Comparison of ENCODE assay signal across 9 cellular contexts in genomic region chr17:66625321-66625767, GRCh38.
DNase-seq lines count a peak whose midpoint lies in the region; ATAC-seq and TF ChIP-seq lines count a peak whose summit lies in the region.
"Had no signal": no experiment of that assay in that cellular context is flagged by ENCODE, and none has a peak within 500 bp of the region (broad histone marks: within the 10 kb centered on the region; RNA-seq: fewer than 3 reads in every experiment).

No MANE protein-coding gene starts in this region.

- H3K4me1 ChIP-seq in mucosa of descending colon (ENCODE audit: low read depth) (no peaks in the 10 kb centered on the region), aorta (ENCODE audit: control insufficient read depth in 1 of 2, insufficient read depth in 2 of 2, low read length in 2 of 2) (peaks cover 0 to 6% of the 10 kb centered on the region in 2 donors)

- H3K4me3 ChIP-seq in mucosa of descending colon: no peak overlapping the region
- no peak overlapping the region for H3K4me3 ChIP-seq in aorta (ENCODE audit: low read length in 2 of 2)

- intact Hi-C loops in mucosa of descending colon (cut with DNase I, micrococcal nuclease): no loop called here
- intact Hi-C loops in aorta (cut with DNase I): no loop called here

- no peaks in the 10 kb centered on the region for H3K36me3 ChIP-seq in mucosa of descending colon (ENCODE audit: low read depth)
- H3K36me3 ChIP-seq in aorta (ENCODE audit: control insufficient read depth in 1 of 2, insufficient read depth in 2 of 2, low read length in 1 of 2): no peaks in the 10 kb centered on the region

- no peaks in the 10 kb centered on the region for H3K27me3 ChIP-seq in aorta (ENCODE audit: control insufficient read depth in 1 of 2, insufficient read depth in 2 of 2, low read length in 1 of 2)

- H3K27ac ChIP-seq in aorta (ENCODE audit: low read depth in 1 of 2, low read length in 2 of 2): no peak overlapping the region

- peak; percentile 44 for DNase-seq in NOMO-1 treated with DMSO at 0.1 percent for 48 hours (lab: John Stamatoyannopoulos, UW; ENCODE audit: unreplicated experiment)
- no peak for DNase-seq in NOMO-1 treated with dmso at 0.1 percent for 144 hours (lab: John Stamatoyannopoulos, UW; ENCODE audit: unreplicated experiment)
- DNase-seq in NCI-H2196 (lab: John Stamatoyannopoulos, UW; ENCODE audit: unreplicated experiment): peak; percentile 10
- DNase-seq in cerebellar cortex (ENCODE audit: low spot score): peak; percentile 40
- DNase-seq in mucosa of descending colon: no peak
- DNase-seq in effector CD4-positive, alpha-beta T cell: no peak
- DNase-seq in NCI-H2081 treated with DMSO at 0.1 percent for 48 hours (lab: John Stamatoyannopoulos, UW): no peak
- DNase-seq in aorta: no peak

- peak; percentile 63 for ATAC-seq in mucosa of descending colon
- ATAC-seq in aorta (ENCODE audit: low FRiP score): no peak
- ATAC-seq: naive thymus-derived CD8-positive, alpha-beta T cell had no signal

- TF ChIP-seq CTCF in mucosa of descending colon (IDR thresholded peaks at IDR 0.05): no peak

- 84 to 91% methylated on average over 2 of the region's 2 CpGs for WGBS in aorta, 2 donors

- H3K9me3 ChIP-seq in mucosa of descending colon: no peaks in the 10 kb centered on the region
- H3K9me3 ChIP-seq in aorta (ENCODE audit: control insufficient read depth, low read length): no peaks in the 10 kb centered on the region

Comparison
In these comparisons a context has a peak if more than half of its experiments do, and no peak if none do; other contexts are left out.
1. DNase-seq: peak in NOMO-1 treated with DMSO at 0.1 percent for 48 hours (single experiment), NCI-H2196 (single experiment) and cerebellar cortex (single experiment); none in NOMO-1 treated with dmso at 0.1 percent for 144 hours (single experiment), mucosa of descending colon (0 of 3), effector CD4-positive, alpha-beta T cell (single experiment), NCI-H2081 treated with DMSO at 0.1 percent for 48 hours (single experiment) and aorta (0 of 2).